Comparison of ENCODE assay signal across 9 cellular contexts in the genomic region with DNA sequence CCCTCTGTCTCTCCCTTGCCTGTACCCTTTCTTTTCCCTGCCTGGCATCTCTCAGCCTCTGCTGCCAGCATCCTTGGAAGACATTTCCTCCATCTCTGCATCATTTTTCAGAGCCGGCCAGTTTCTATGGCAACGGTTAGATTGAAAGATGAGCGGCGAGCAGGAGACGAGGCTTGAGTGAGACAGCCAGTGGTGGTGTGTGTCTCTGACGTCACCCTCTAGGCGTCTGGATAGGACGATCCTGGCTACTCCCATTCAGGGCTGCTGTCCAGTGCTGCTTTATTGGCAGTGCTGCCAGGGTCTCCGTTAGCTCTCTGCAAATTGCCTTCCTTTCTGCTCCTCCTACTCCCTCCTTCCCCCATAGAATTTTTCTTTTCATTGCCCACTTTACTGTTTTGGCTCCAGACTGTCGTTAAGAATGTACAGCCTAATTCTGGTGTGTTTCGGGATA. TPM values are rescaled to one million over a fixed set of nuclear protein-coding genes. Genes with fewer than 3 reads are reported as not detected.
DNase-seq lines count a peak whose midpoint lies in the region; ATAC-seq and TF ChIP-seq lines count a peak whose summit lies in the region.
"Had no signal": no experiment of that assay in that cellular context is flagged by ENCODE, and none has a peak within 500 bp of the region (broad histone marks: within the 10 kb centered on the region; RNA-seq: fewer than 3 reads in every experiment).

No MANE protein-coding gene starts in this region.

- ATAC-seq in foreskin keratinocyte (peak; percentile 90), GM21390 (IDR thresholded peaks at IDR 0.05; ENCODE audit: unreplicated experiment) (no peak), GM18861 (IDR thresholded peaks at IDR 0.05; ENCODE audit: unreplicated experiment) (no peak)

- no peak overlapping the region for H3K27ac ChIP-seq in foreskin keratinocyte
- H3K27ac ChIP-seq: SK-N-MC had no signal

- no peak for TF ChIP-seq CTCF in foreskin keratinocyte (conservative IDR thresholded peaks at IDR 0.05)

- no peaks in the 10 kb centered on the region for H3K27me3 ChIP-seq in foreskin keratinocyte

- peaks cover 14% of the 10 kb centered on the region for H3K4me1 ChIP-seq in foreskin keratinocyte

- peak; percentile 71 for DNase-seq in COR-L47 (lab: John Stamatoyannopoulos, UW)
- DNase-seq in RKO (ENCODE audit: low spot score), result peak; percentile 22
- peak in 1 of 2 donors; percentile 39 for DNase-seq in foreskin keratinocyte
- DNase-seq in occipital lobe (lab: John Stamatoyannopoulos, UW), result peak; percentile 94
- DNase-seq in NCI-H1048 (lab: John Stamatoyannopoulos, UW), result no peak
- no peak for DNase-seq in NOMO-1 treated with dmso at 0.1 percent for 144 hours (lab: John Stamatoyannopoulos, UW; ENCODE audit: unreplicated experiment)

RNA-seq across cellular contexts. Expression of a gene that starts 57.9 kb away (rescaled TPM):
- total RNA-seq in foreskin keratinocyte (39.9 and 40.4 TPM in 2 replicates), occipital lobe (46.3 TPM)
- polyA plus RNA-seq in foreskin keratinocyte, result 15.5 and 16.0 TPM in 2 replicates

Comparison
In these comparisons a context has a peak if more than half of its experiments do, and no peak if none do; other contexts are left out.
1. DNase-seq: peak in COR-L47 (single experiment), RKO (single experiment) and occipital lobe (single experiment); none in NCI-H1048 (single experiment) and NOMO-1 treated with dmso at 0.1 percent for 144 hours (single experiment).